ENCODE assay signal across 32 cellular contexts in the genomic region with DNA sequence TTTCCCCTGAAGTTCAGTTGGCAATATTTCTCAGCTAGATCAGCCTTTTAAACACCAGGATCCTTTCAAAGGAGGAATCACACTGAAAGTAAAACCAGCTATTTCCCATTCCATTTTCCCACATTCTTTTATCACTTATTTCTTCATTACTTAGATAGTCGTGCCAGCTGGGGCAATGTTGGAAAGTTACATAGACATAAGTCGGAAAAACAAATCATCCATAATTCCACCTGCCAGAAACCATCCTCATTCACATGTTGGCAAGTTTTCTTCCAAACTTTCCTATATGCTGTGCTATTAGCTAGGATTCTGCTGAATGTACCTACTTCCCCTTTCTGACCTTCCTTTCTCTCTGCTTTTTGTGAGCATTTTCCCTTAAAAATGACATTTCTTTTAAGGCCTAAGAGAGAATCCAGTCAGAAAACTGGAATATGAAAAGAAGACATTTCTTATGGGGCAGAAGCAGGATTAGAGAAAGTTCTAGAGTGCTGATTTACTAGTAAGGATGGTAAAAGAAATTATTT.
"Had no signal": no experiment of that assay in that cellular context is flagged by ENCODE, and none has a peak within 500 bp of the region (broad histone marks: within the 10 kb centered on the region; RNA-seq: fewer than 3 reads in every experiment).

No MANE protein-coding gene starts in this region.

- H3K36me3 ChIP-seq: adrenal gland, ascending aorta, cardiac muscle cell, neutrophil, ovary, thyroid gland, vagina had no signal

- H3K9me3 ChIP-seq: adrenal gland, ascending aorta, neutrophil, ovary, thyroid gland, upper lobe of left lung, vagina had no signal

- H3K27ac ChIP-seq: adrenal gland, ascending aorta, cardiac muscle cell, coronary artery, neutrophil, ovary, skin epidermis, thyroid gland, upper lobe of left lung, vagina had no signal

- H3K4me1 ChIP-seq: adrenal gland, thyroid gland, vagina had no signal

- H3K4me3 ChIP-seq: adrenal gland, ascending aorta, cardiac muscle cell, coronary artery, ovary, skin epidermis, thyroid gland, upper lobe of left lung, vagina had no signal

- ATAC-seq: activated CD4-positive, alpha-beta T cell treated with anti-CD3 and anti-CD28 coated beads for 36 hours; activated T-cell treated with anti-CD3 and anti-CD28 coated beads, Interleukin-2, amount 50 U/mL, for 72 hours; effector memory CD8-positive, alpha-beta T cell; left colon; sciatic nerve; stimulated activated naive CD8-positive, alpha-beta T cell treated with anti-CD3 and anti-CD28 coated beads, Interleukin-15, Interleukin-2, amounts not matched to agents 100 U/mL and 50 U/mL, for 24 hours; T-helper 17 cell had no signal

- H3K27me3 ChIP-seq: adrenal gland, ascending aorta, cardiac muscle cell, neutrophil, ovary, thyroid gland, upper lobe of left lung, vagina had no signal

- DNase-seq: activated CD4-positive, alpha-beta T cell treated with anti-CD3 and anti-CD28 coated beads for 36 hours; activated CD4-positive, alpha-beta T cell treated with anti-CD3 and anti-CD28 coated beads, Interleukin-2, amount 50 U/mL, for 4 hours; activated CD4-positive, CD25-positive, alpha-beta regulatory T cell; activated naive CD4-positive, alpha-beta T cell; activated T-cell treated with anti-CD3 and anti-CD28 coated beads for 4 hours; activated T-cell treated with anti-CD3 and anti-CD28 coated beads, Interleukin-2, amount 50 U/mL, for 72 hours; adrenal gland; cerebellar nuclear complex; effector memory CD8-positive, alpha-beta T cell; erythroblast; foreskin fibroblast; head of caudate nucleus; hippocampal formation; left colon; mammary epithelial cell; nephron progenitor cell; ovary; retina; stimulated activated CD4-positive, alpha-beta T cell treated with anti-CD3 and anti-CD28 coated beads, Interleukin-12 subunit alpha, Interleukin-12 subunit beta, amount 100 ng/mL, for 4 hours; stimulated activated CD4-positive, alpha-beta T cell treated with anti-CD3 and anti-CD28 coated beads, Interleukin-4, amount 100 ng/mL, for 1 hour; stimulated activated naive CD8-positive, alpha-beta T cell treated with anti-CD3 and anti-CD28 coated beads, Interleukin-15, Interleukin-2, amounts not matched to agents 100 U/mL and 50 U/mL, for 24 hours; T-helper 17 cell; T1000; thyroid gland; upper lobe of left lung had no signal
